Comparison of ENCODE assay signal across 14 cellular contexts in the genomic region with DNA sequence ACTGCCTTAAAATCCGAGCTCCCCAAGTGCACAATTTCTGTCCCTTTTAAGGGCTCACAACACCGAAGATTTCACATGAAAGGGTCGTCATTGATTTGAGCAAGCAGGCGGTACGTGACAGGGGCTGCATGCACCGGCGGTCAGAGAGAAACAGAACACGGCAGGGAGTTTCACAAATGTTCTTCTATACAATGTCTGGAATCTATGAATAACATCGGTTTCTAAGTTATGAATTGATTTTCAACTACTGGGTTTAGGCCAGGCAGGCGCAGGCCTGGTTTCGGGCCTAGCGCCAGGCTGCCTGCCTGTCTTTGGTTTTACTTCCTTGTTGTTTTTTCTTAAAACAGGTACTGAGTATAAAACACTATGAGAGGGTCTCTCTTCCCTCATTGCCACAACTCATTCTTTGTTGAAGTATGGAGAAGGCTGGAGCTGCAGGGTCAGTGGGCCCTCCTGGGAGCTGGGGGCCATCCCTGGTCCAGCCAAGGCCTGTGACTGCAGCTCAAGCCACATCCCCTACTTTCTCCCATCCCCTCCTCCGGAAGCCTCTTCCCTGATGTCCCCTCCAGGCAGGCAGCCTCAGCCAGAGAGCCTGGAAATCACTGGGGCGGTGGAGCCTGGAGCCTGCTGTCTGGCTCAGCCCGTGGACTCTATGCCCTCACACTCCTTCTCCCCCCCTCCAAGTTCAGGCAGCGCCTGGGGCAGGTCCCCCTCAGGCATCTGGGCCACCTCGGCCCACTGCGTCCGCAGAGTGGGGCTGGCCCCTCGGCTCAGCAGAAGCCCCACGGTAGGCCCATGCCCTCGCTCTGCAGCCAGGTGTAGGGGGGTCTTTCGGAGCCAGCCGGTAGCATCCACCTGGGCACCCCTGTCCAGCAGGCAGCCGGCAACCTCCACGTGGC. TPM values are rescaled to one million over a fixed set of nuclear protein-coding genes. Genes with fewer than 3 reads are reported as not detected.
A peak's percentile ranks its signal among the peaks of the same experiment; 100 is the strongest.
DNase-seq lines count a peak whose midpoint lies in the region; ATAC-seq, FAIRE-seq and TF ChIP-seq lines count a peak whose summit lies in the region.
"Had no signal": no experiment of that assay in that cellular context is flagged by ENCODE, and none has a peak within 500 bp of the region (broad histone marks: within the 10 kb centered on the region; RNA-seq: fewer than 3 reads in every experiment).

No MANE protein-coding gene starts in this region.

- TF ChIP-seq POLR2A in A549 (IDR thresholded peaks at IDR 0.05; ENCODE audit: low read length) = no peak

- H3K36me3 ChIP-seq in HEK293 (ENCODE audit: control insufficient read depth in 2 of 2, insufficient read depth in 1 of 2, low read length in 2 of 2) (no peaks in the 10 kb centered on the region), endocrine pancreas (ENCODE audit: control insufficient read depth, insufficient read depth, low read length) (no peaks in the 10 kb centered on the region)

- H3K27me3 Mint-ChIP-seq in nephron (ENCODE audit: low read depth) = no peaks in the 10 kb centered on the region

- ATAC-seq in A549 (peak; percentile 18 to 25; a peak in 2 of 6 replicates), omental fat pad (ENCODE audit: low FRiP score) (no peak), HG03565 (IDR thresholded peaks at IDR 0.05; ENCODE audit: unreplicated experiment) (no peak), HG02938 (IDR thresholded peaks at IDR 0.05; ENCODE audit: unreplicated experiment) (no peak)

- no peak for TF ChIP-seq CTCF in A549 (IDR thresholded peaks at IDR 0.05)
- no peak for TF ChIP-seq CTCF in HEK293 (tag by site-specific recombination; IDR thresholded peaks at IDR 0.05)
- TF ChIP-seq CTCF in nephron (IDR thresholded peaks at IDR 0.05; ENCODE audit: unreplicated experiment in 3 of 3) = no peak
- TF ChIP-seq CTCF in omental fat pad (IDR thresholded peaks at IDR 0.05) = no peak

- H3K4me3 Mint-ChIP-seq in nephron = peak overlapping the region in 2 of 3 experiments; percentile 21 to 51

- FAIRE-seq in A549 (lab: Jason Lieb, UNC) = no peak

- H3K4me1 Mint-ChIP-seq in nephron = peaks cover 15% of the 10 kb centered on the region

- H3K9ac ChIP-seq in endocrine pancreas (ENCODE audit: control insufficient read depth, insufficient read depth, low read length) = peak overlapping the region; percentile 74

- H3K27ac ChIP-seq in A549 (no peak overlapping the region), HEK293 (ENCODE audit: extremely low read depth, low read depth, low read length) (no peak overlapping the region)

- H3K9me3 ChIP-seq in A549 (no peaks in the 10 kb centered on the region), HEK293 (ENCODE audit: control insufficient read depth, insufficient read depth, low read depth, low read length) (no peaks in the 10 kb centered on the region), endocrine pancreas (ENCODE audit: control insufficient read depth, low read length) (no peaks in the 10 kb centered on the region)

- no peak for DNase-seq in A549 (ENCODE audit: low read depth in 1 of 2, low spot score in 1 of 2)
- no peak for DNase-seq in omental fat pad (ENCODE audit: low spot score)
- no peak for DNase-seq in SKM-1 (lab: John Stamatoyannopoulos, UW; ENCODE audit: unreplicated experiment)
- DNase-seq: activated CD4-positive, alpha-beta T cell treated with anti-CD3 and anti-CD28 coated beads for 4 hours; central memory CD4-positive, alpha-beta T cell; NCI-H2081 had no signal

- no peaks in the 10 kb centered on the region for H3K9me3 Mint-ChIP-seq in nephron

- H3K4me1 ChIP-seq in A549 (0 out of 3 replicates have a peak, but pooled peaks cover 3% of the 10 kb centered on the region), HEK293 (ENCODE audit: control insufficient read depth, insufficient read depth, low read length) (no peaks in the 10 kb centered on the region), endocrine pancreas (ENCODE audit: control insufficient read depth, insufficient read depth, low read length) (no peaks in the 10 kb centered on the region)

- TF ChIP-seq RAD21 in A549 (conservative IDR thresholded peaks at IDR 0.05 in 1 of 2, IDR thresholded peaks at IDR 0.05 in 1 of 2) = no peak

- WGBS in A549 (ENCODE audit: missing lambda C conversion rate) = 89% methylated on average over 15 of the region's 26 CpGs

- CTCF ChIA-PET in A549 (lab: Yijun Ruan, JAX) = no interaction called here
- CTCF ChIA-PET in HEK293 (lab: Yijun Ruan, JAX) = no interaction called here

- no peak for TF ChIP-seq EP300 in A549 (IDR thresholded peaks at IDR 0.05)

- H3K27ac Mint-ChIP-seq in nephron = peak overlapping the region; percentile 76 to 81 (median 80)

- no peaks in the 10 kb centered on the region for H3K27me3 ChIP-seq in endocrine pancreas (ENCODE audit: control insufficient read depth, insufficient read depth, low read length)

- H3K36me3 Mint-ChIP-seq in nephron (ENCODE audit: low read depth) = no peaks in the 10 kb centered on the region

- H3K4me2 ChIP-seq in A549 = no peak overlapping the region

- POLR2A ChIA-PET in A549 (lab: Yijun Ruan, JAX) = no interaction called here
- POLR2A ChIA-PET in HEK293 (lab: Yijun Ruan, JAX) = no interaction called here

- H3K4me3 ChIP-seq in A549 (no peak overlapping the region), HEK293 (ENCODE audit: low read depth, low read length) (no peak overlapping the region), endocrine pancreas (ENCODE audit: control insufficient read depth, insufficient read depth, low read length) (no peak overlapping the region)

TF ChIP-seq in A549, 52 proteins besides CTCF, POLR2A, EP300 and RAD21:
- no peak for TF ChIP-seq FOXS1 (CRISPR knock-in tag; IDR thresholded peaks at IDR 0.05)
- no peak for TF ChIP-seq KDM5A (IDR thresholded peaks at IDR 0.05)
- TF ChIP-seq HOXA7 (CRISPR knock-in tag; IDR thresholded peaks at IDR 0.05) = no peak
TF ChIP-seq in A549: peak in this region for 0.

TF ChIP-seq in HEK293, 187 proteins besides CTCF, POLR2A, EP300 and RAD21:
- no peak for TF ChIP-seq ZNF830 (tag by site-specific recombination; IDR thresholded peaks at IDR 0.05; ENCODE audit: low read depth)
- TF ChIP-seq, protein P1, sequence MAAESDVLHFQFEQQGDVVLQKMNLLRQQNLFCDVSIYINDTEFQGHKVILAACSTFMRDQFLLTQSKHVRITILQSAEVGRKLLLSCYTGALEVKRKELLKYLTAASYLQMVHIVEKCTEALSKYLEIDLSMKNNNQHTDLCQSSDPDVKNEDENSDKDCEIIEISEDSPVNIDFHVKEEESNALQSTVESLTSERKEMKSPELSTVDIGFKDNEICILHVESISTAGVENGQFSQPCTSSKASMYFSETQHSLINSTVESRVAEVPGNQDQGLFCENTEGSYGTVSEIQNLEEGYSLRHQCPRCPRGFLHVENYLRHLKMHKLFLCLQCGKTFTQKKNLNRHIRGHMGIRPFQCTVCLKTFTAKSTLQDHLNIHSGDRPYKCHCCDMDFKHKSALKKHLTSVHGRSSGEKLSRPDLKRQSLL (tag by site-specific recombination; IDR thresholded peaks at IDR 0.05) = peak; percentile 45; the same call in 1 of the 2 replicates

RNA-seq across cellular contexts. Expression of a gene that starts 2.4 kb away (rescaled TPM):
- polyA plus RNA-seq in A549 (2011; rRNA removed) (not detected in 2 replicates), A549 (2017; fragmentation: RNase III; extraction: RNeasy Plus Mini Kit Qiagen cat#74134 plus additional on column Dnase treatment) (0.05 TPM in 1 of 3 replicates, not detected in the others)
- 0.07 and 0.12 TPM in 2 replicates for polyA plus RNA-seq in A549 (2012; cell fraction: cytosol; rRNA removed)
- 0.05 TPM in 1 of 2 replicates, not detected in the other for polyA plus RNA-seq in A549 (2012; cell fraction: nucleus; rRNA removed)
- not detected in 2 replicates for polyA minus RNA-seq in A549 (2011; rRNA and poly(A)+ RNA removed)
- total RNA-seq in omental fat pad = 1 to 10 TPM; 2.6 to 7.3 (median 3.8) TPM
- total RNA-seq: myocyte; T-helper 1 cell treated with Interleukin-12 subunit alpha and Interleukin-12 subunit beta and Interleukin-4 antibody, amounts not matched to agents 30 ng/mL and 1 ng/mL, for 36 hours had no signal

RNA-seq across cellular contexts. Expression of a gene that starts 11.6 kb away (rescaled TPM):
- polyA plus RNA-seq in A549 (2011; rRNA removed) (146 and 163 TPM in 2 replicates), A549 (2017; fragmentation: RNase III; extraction: RNeasy Plus Mini Kit Qiagen cat#74134 plus additional on column Dnase treatment) (151 to 164 TPM (median 158 TPM) in 3 replicates)
- 151 and 186 TPM in 2 replicates for polyA plus RNA-seq in A549 (2012; cell fraction: cytosol; rRNA removed)
- 78.1 and 104 TPM in 2 replicates for polyA plus RNA-seq in A549 (2012; cell fraction: nucleus; rRNA removed)
- 50.5 and 55.7 TPM in 2 replicates for polyA minus RNA-seq in A549 (2011; rRNA and poly(A)+ RNA removed)
- total RNA-seq in omental fat pad = 100 to 1,000 TPM; 106 to 170 (median 136) TPM

RNA-seq across cellular contexts. Expression of a gene that starts 16.8 kb away (rescaled TPM):
- polyA plus RNA-seq in A549 (2011; rRNA removed) (3.7 and 4.0 TPM in 2 replicates), A549 (2017; fragmentation: RNase III; extraction: RNeasy Plus Mini Kit Qiagen cat#74134 plus additional on column Dnase treatment) (4.2 to 5.3 TPM (median 4.8 TPM) in 3 replicates)
- polyA plus RNA-seq in A549 (2012; cell fraction: cytosol; rRNA removed) = 8.6 and 13.7 TPM in 2 replicates
- polyA plus RNA-seq in A549 (2012; cell fraction: nucleus; rRNA removed) = 17.7 and 31.1 TPM in 2 replicates
- polyA minus RNA-seq in A549 (2011; rRNA and poly(A)+ RNA removed) = 1.2 and 1.3 TPM in 2 replicates
- total RNA-seq in omental fat pad = 10 to 100 TPM in 3 of 4 donors, 1 to 10 TPM in 1; 6.8 to 21.1 (median 13.8) TPM

RNA-seq across cellular contexts. Expression of a gene that starts 19.6 kb away (rescaled TPM):
- 111 TPM in 2 replicates for polyA plus RNA-seq in A549 (2011; rRNA removed)
- 63.8 and 64.7 TPM in 2 replicates for polyA plus RNA-seq in A549 (2012; cell fraction: cytosol; rRNA removed)
- polyA plus RNA-seq in A549 (2012; cell fraction: nucleus; rRNA removed) = 470 and 556 TPM in 2 replicates
- polyA plus RNA-seq in A549 (2017; fragmentation: RNase III; extraction: RNeasy Plus Mini Kit Qiagen cat#74134 plus additional on column Dnase treatment) = 80.3 to 93.3 TPM (median 85.5 TPM) in 3 replicates
- polyA minus RNA-seq in A549 (2011; rRNA and poly(A)+ RNA removed) = 32.8 and 37.7 TPM in 2 replicates
- total RNA-seq in omental fat pad = 100 to 1,000 TPM; 142 to 273 (median 204) TPM

RNA-seq across cellular contexts. Expression of a gene that starts 30.8 kb away (rescaled TPM):
- polyA plus RNA-seq in A549 (2011; rRNA removed) (not detected in 2 replicates), A549 (2017; fragmentation: RNase III; extraction: RNeasy Plus Mini Kit Qiagen cat#74134 plus additional on column Dnase treatment) (not detected in 3 replicates)
- not detected in 2 replicates for polyA plus RNA-seq in A549 (2012; cell fraction: cytosol; rRNA removed)
- polyA plus RNA-seq in A549 (2012; cell fraction: nucleus; rRNA removed) = not detected in 2 replicates
- polyA minus RNA-seq in A549 (2011; rRNA and poly(A)+ RNA removed) = not detected in 2 replicates
- 1 to 10 TPM in 2 of 4 donors, under 1 TPM in 1, not detected in 1; 0.69 to 3.5 (median 2.4) TPM for total RNA-seq in omental fat pad
- total RNA-seq: myocyte had no signal
- polyA plus RNA-seq: AG04450 had no signal

Comparison
In these comparisons a context has a peak if more than half of its experiments do, and no peak if none do; other contexts are left out.
1. ATAC-seq: peak in A549 (2 of 2); none in omental fat pad (single experiment), HG03565 (single experiment) and HG02938 (single experiment).